In the genomic region with DNA sequence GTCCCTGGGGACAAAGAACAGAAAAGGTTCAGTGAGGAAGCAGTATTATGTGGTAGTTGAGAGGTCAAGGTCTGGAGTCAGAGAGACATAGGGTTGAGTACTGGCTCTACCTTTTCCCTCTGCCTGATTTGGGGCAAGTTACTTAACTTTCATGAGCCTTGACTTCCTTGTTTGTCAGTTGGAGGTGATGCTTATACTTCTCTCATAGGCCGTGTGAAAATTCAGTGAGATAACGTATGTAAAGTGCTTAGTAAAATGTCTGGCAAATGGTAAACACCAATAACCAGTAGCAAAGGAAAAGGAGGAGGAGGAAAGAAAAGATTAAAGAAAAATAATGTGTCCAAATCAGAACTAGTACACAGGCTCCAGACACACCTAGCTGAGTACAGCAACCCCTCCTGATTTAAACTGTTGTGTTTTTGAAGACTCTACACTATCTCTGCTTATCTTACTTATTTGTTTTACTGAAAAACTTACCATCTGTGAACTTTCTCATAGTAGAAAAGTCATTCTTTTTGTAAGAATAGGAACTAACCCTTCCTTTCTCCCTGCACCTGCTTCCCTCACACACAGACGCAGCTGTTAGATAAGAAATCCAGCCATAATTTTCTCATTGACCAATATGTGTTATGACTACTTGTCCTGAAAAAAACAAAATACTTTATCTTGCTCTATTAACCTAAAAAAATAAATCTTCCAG, we compare ENCODE assay signal across 1 cellular context.
TF ChIP-seq lines count a peak whose summit lies in the region.

No MANE protein-coding gene starts in this region.

TF ChIP-seq in endothelial cell of umbilical vein, 7 proteins besides CTCF, POLR2A, EP300 and RAD21:
- TF ChIP-seq, protein P1, sequence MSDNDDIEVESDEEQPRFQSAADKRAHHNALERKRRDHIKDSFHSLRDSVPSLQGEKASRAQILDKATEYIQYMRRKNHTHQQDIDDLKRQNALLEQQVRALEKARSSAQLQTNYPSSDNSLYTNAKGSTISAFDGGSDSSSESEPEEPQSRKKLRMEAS (IDR thresholded peaks at IDR 0.05; ENCODE audit: insufficient read depth, insufficient read length) = no peak
